In the genomic region with DNA sequence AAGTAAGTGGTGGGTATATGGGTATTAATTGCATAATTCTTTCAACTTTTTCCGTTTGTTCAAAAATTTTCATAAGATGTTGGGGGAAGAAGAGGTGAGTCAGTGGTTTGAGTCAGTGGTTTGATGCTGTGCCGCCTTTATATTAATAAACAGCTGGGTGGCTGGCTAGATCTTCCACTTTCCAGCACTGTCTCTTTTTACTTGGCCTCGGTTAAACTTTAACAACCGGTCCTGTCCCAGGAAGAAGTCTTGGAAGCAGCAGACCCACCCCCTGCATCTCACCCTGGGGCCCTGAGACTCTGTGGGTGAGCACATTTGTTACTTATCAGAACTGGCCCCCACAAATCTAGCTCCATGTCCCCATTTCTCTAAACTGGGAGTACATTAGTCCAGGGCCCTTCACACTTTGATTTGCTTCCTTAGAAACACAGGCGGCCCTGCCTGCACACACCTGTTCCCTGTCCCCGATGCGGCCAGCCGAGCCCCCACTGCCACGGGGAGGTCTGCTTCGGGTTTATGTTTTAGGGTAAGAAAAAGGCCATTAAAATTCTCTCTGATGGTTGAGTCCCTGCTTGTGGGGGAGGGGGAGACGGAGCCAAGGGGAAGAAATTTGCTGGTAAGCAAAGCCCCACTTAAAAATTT, we compare ENCODE assay signal across 8 cellular contexts.
DNase-seq lines count a peak whose midpoint lies in the region; ATAC-seq, FAIRE-seq and TF ChIP-seq lines count a peak whose summit lies in the region.

No MANE protein-coding gene starts in this region.

- H3K18ac ChIP-seq in H1 (ENCODE audit: extremely low read depth, low read length): no peak overlapping the region; the same call in 1 of the 2 replicates

- H3K14ac ChIP-seq in H1 (ENCODE audit: insufficient read length): no peak overlapping the region

- no peaks in the 10 kb centered on the region for H3K9me2 ChIP-seq in OCI-LY7 (ENCODE audit: insufficient read depth, low read length)

- no peak; a peak in 1 of 3 replicates for TF ChIP-seq POLR2A in H1 (IDR thresholded peaks at IDR 0.05; ENCODE audit: control extremely low read depth in 1 of 2, low read depth in 2 of 2, low read length in 2 of 2)

- in situ Hi-C loops in GM13977 (cut with MboI; ENCODE audit: low pct_unique_long_range_greater_than_20kb, low sequenced_read_pairs, unreplicated experiment): no loop called here

- BruUV-seq in OCI-LY7 (replicated peaks; lab: Mats Ljungman, UMichigan): TSS peak; percentile 86

- H4K20me1 ChIP-seq in OCI-LY7 (ENCODE audit: insufficient read depth, low read length) (no peaks in the 10 kb centered on the region), H1 (replicated peaks in 1 of 2; ENCODE audit: control insufficient read depth in 1 of 2, insufficient read depth in 2 of 2, low read length in 2 of 2) (no peaks in the 10 kb centered on the region)

- no peak overlapping the region for H2AK5ac ChIP-seq in H1 (ENCODE audit: low read depth, low read length)

- peaks cover 18 to 19% of the 10 kb centered on the region in 2 donors for H3K27me3 Mint-ChIP-seq in natural killer cell treated with Interleukin-12 subunit alpha and Interleukin-12 subunit beta and Interleukin-15 and Interleukin-18, amount 100 ng/mL, for 72 hours

- H3K36me3 Mint-ChIP-seq in natural killer cell treated with Interleukin-12 subunit alpha and Interleukin-12 subunit beta and Interleukin-15 and Interleukin-18, amount 100 ng/mL, for 72 hours: peaks cover 25% of the 10 kb centered on the region

- H3K4me1 ChIP-seq in OCI-LY7 (ENCODE audit: insufficient read depth, low read length, poor library complexity, severe bottlenecking) (peaks cover 14% of the 10 kb centered on the region), H1 (replicated peaks in 1 of 4; ENCODE audit: control insufficient read depth in 3 of 4, insufficient read depth in 4 of 4, low read length in 3 of 4) (peaks cover 0 to 6% (median 3%) of the 10 kb centered on the region in 4 experiments; a peak in 3 of 7 replicates)

- H2BK5ac ChIP-seq in H1 (ENCODE audit: low read depth, low read length): peak overlapping the region; percentile 40; the same call in 1 of the 2 replicates

- H4K5ac ChIP-seq in H1 (ENCODE audit: insufficient read length, low read depth, low read length): peak overlapping the region; percentile 74

- no peak for TF ChIP-seq CTCF in 22Rv1 (IDR thresholded peaks at IDR 0.05)
- no peak for TF ChIP-seq CTCF in GM13977 (IDR thresholded peaks at IDR 0.05; ENCODE audit: extremely low read depth, insufficient read depth, missing control alignments)
- TF ChIP-seq CTCF in OCI-LY7 (conservative IDR thresholded peaks at IDR 0.05; ENCODE audit: low read length): no peak
- no peak for TF ChIP-seq CTCF in H1 (IDR thresholded peaks at IDR 0.05; ENCODE audit: control extremely low read depth in 1 of 3, insufficient read depth in 1 of 3, low read depth in 1 of 3, low read length in 3 of 3)

- H2BK12ac ChIP-seq in H1 (ENCODE audit: low read depth, low read length): peak overlapping the region; percentile 60; the same call in 1 of the 2 replicates

- intact Hi-C loops in OCI-LY7 (cut with micrococcal nuclease; ENCODE audit: unreplicated experiment): loop anchor here (2.0 kb wide), 3 partner anchors 37 to 83 kb away; no protein-coding TSS in a partner anchor

- WGBS in H1 (ENCODE audit: extremely low coverage in 1 of 2, insufficient coverage in 1 of 2, insufficient read length in 1 of 2, insufficient replicate concordance in 2 of 2, low coverage in 1 of 2, low lambda C conversion rate in 2 of 2, missing lambda C conversion rate in 1 of 2), 2 experiments: 24% methylated on average over 11 of the region's 11 CpGs; no CpG with 5 or more reads in 1 of the 2 experiments

- peak; percentile 32 for DNase-seq in GM13977 (ENCODE audit: low spot score)
- peak; percentile 47 for DNase-seq in OCI-LY7 (ENCODE audit: low spot score)
- DNase-seq in H1 (ENCODE audit: low read depth in 1 of 2, low spot score in 2 of 2): peak in 1 of 2 experiments; percentile 64
- no peak for DNase-seq in natural killer cell treated with Interleukin-12 subunit alpha and Interleukin-12 subunit beta and Interleukin-15 and Interleukin-18, amount 100 ng/mL, for 72 hours (ENCODE audit: low spot score)

- H3K27me3 ChIP-seq in H1 (replicated peaks in 1 of 4; ENCODE audit: control insufficient read depth in 3 of 4, extremely low read depth in 1 of 4, insufficient read depth in 3 of 4, low read length in 3 of 4): no peaks in the 10 kb centered on the region

- no peaks in the 10 kb centered on the region for H3K79me2 ChIP-seq in OCI-LY7 (ENCODE audit: insufficient read depth, low read depth, low read length)
- no peaks in the 10 kb centered on the region for H3K79me2 ChIP-seq in H1 (ENCODE audit: control insufficient read depth in 1 of 2, insufficient read depth in 2 of 2, low read length in 2 of 2)

- no peak overlapping the region for H2BK20ac ChIP-seq in H1 (ENCODE audit: low read length)

- H4K91ac ChIP-seq in H1 (replicated peaks; ENCODE audit: insufficient read length, low read length): peak overlapping the region; percentile 15

- H3K27ac Mint-ChIP-seq in natural killer cell treated with Interleukin-12 subunit alpha and Interleukin-12 subunit beta and Interleukin-15 and Interleukin-18, amount 100 ng/mL, for 72 hours: peak overlapping the region in 1 of 2 donors; percentile 19

- FAIRE-seq in H1 (lab: Jason Lieb, UNC): no peak

- CTCF ChIA-PET in OCI-LY7 (lab: Charles Lee; ENCODE audit: unreplicated experiment) (no interaction called here), H1 (lab: Charles Lee; ENCODE audit: partially characterized antibody) (no interaction called here)

- H3K4me3 Mint-ChIP-seq in natural killer cell treated with Interleukin-12 subunit alpha and Interleukin-12 subunit beta and Interleukin-15 and Interleukin-18, amount 100 ng/mL, for 72 hours: peak overlapping the region; percentile 53

- no peak for ATAC-seq in natural killer cell treated with Interleukin-12 subunit alpha and Interleukin-12 subunit beta and Interleukin-15 and Interleukin-18, amount 100 ng/mL, for 72 hours
- ATAC-seq in GM21526 (IDR thresholded peaks at IDR 0.05; ENCODE audit: low FRiP score, unreplicated experiment) (no peak), HG03097 (IDR thresholded peaks at IDR 0.05; ENCODE audit: low FRiP score, unreplicated experiment) (no peak), GM18861 (IDR thresholded peaks at IDR 0.05; ENCODE audit: unreplicated experiment) (no peak)

- H3K23ac ChIP-seq in H1 (ENCODE audit: insufficient read length): no peak overlapping the region

- peaks cover 12% of the 10 kb centered on the region for H3K9me3 Mint-ChIP-seq in natural killer cell treated with Interleukin-12 subunit alpha and Interleukin-12 subunit beta and Interleukin-15 and Interleukin-18, amount 100 ng/mL, for 72 hours

- peak overlapping the region; percentile 9 for H3K4ac ChIP-seq in H1 (replicated peaks; ENCODE audit: insufficient read length, low read depth, low read length)

- peak overlapping the region; percentile 87; the same call in 1 of the 2 replicates for H4K8ac ChIP-seq in H1 (ENCODE audit: extremely low read depth, insufficient read depth, low read length)

- H3K23me2 ChIP-seq in H1 (ENCODE audit: low read depth, low read length): peaks cover 2% of the 10 kb centered on the region; the same call in 1 of the 2 replicates

- peak overlapping the region; percentile 82 for H3K4me2 ChIP-seq in OCI-LY7 (ENCODE audit: low read length)
- peak overlapping the region; percentile 68 to 78 for H3K4me2 ChIP-seq in H1 (ENCODE audit: insufficient read depth in 1 of 2, low read depth in 2 of 2, low read length in 2 of 2)

- no peaks in the 10 kb centered on the region for H3K79me1 ChIP-seq in H1 (ENCODE audit: low read depth, low read length)

- H3K4me3 ChIP-seq in OCI-LY7 (ENCODE audit: low read depth, low read length, poor library complexity, severe bottlenecking) (peak overlapping the region; percentile 71), H1 (ENCODE audit: extremely low read depth in 1 of 4, insufficient read depth in 2 of 4, low read depth in 3 of 4, low read length in 4 of 4) (peak overlapping the region; percentile 47 to 66 (median 56))

- peak overlapping the region; percentile 94 for H2AFZ ChIP-seq in OCI-LY7 (ENCODE audit: low read length)
- H2AFZ ChIP-seq in H1 (ENCODE audit: low read length): 0 out of 2 replicates have a peak overlapping the region, but pooled peaks have one; percentile 4

- TF ChIP-seq EP300 in H1 (IDR thresholded peaks at IDR 0.05; ENCODE audit: borderline replicate concordance in 1 of 2, low read depth in 2 of 2, low read length in 2 of 2): no peak

- no peak overlapping the region for H3K56ac ChIP-seq in H1 (replicated peaks; ENCODE audit: insufficient read length, low read depth, low read length)

- H2BK15ac ChIP-seq in H1 (ENCODE audit: low read length): no peak overlapping the region

- H3K27ac ChIP-seq in 22Rv1 (peak overlapping the region; percentile 94), OCI-LY7 (ENCODE audit: low read depth, low read length, poor library complexity, severe bottlenecking) (peak overlapping the region; percentile 60), H1 (ENCODE audit: low read depth, low read length) (peak overlapping the region; percentile 35)

- peaks cover 21% of the 10 kb centered on the region for H3K36me3 ChIP-seq in OCI-LY7 (ENCODE audit: insufficient read depth, low read length)
- H3K36me3 ChIP-seq in H1 (ENCODE audit: control insufficient read depth in 2 of 4, insufficient read depth in 4 of 4, low read length in 3 of 4): peaks cover 0 to 11% (median 4%) of the 10 kb centered on the region in 4 experiments; a peak in 5 of 8 replicates

- peak overlapping the region; percentile 54 to 79 (median 72) for H3K9ac ChIP-seq in H1 (replicated peaks in 1 of 4; ENCODE audit: extremely low read depth in 1 of 4, low read depth in 3 of 4, low read length in 3 of 4)

- POLR2A ChIA-PET in OCI-LY7 (lab: Charles Lee): interaction anchor here (0.5 to 1.4 kb wide), 3 partner anchors 68 to 86 kb away, joined by 3 to 4 read pairs (median 3); no protein-coding TSS in a partner anchor
- POLR2A ChIA-PET in H1 (lab: Charles Lee; ENCODE audit: partially characterized antibody): interaction anchor here (0.7 to 1.2 kb wide), 3 partner anchors 14 to 236 kb away, joined by 3 to 4 read pairs (median 3); no protein-coding TSS in a partner anchor

- no peak overlapping the region for H2BK120ac ChIP-seq in H1 (replicated peaks; ENCODE audit: low read depth, low read length)

- peaks cover 3 to 11% of the 10 kb centered on the region in 2 donors for H3K4me1 Mint-ChIP-seq in natural killer cell treated with Interleukin-12 subunit alpha and Interleukin-12 subunit beta and Interleukin-15 and Interleukin-18, amount 100 ng/mL, for 72 hours (ENCODE audit: low read depth in 2 of 2)

- TF ChIP-seq RAD21 in H1 (IDR thresholded peaks at IDR 0.05 in 1 of 2, conservative IDR thresholded peaks at IDR 0.05 in 1 of 2; ENCODE audit: low read depth in 2 of 2, low read length in 2 of 2): no peak

- peaks cover 31% of the 10 kb centered on the region for H3K9me3 ChIP-seq in OCI-LY7 (ENCODE audit: low read length)
- H3K9me3 ChIP-seq in H1 (ENCODE audit: insufficient read depth in 2 of 2, low read depth in 1 of 2, low read length in 1 of 2): peaks cover 11 to 13% of the 10 kb centered on the region in 2 experiments

TF ChIP-seq in H1, 55 proteins besides CTCF, POLR2A, EP300 and RAD21:
- TF ChIP-seq HDAC6 (IDR thresholded peaks at IDR 0.05; ENCODE audit: low read depth, low read length): no peak
- peak; percentile 25 for TF ChIP-seq ASH2L (IDR thresholded peaks at IDR 0.05; ENCODE audit: low read length)

Comparison
In these comparisons a context has a peak if more than half of its experiments do, and no peak if none do; other contexts are left out.
1. H3K27ac ChIP-seq: peak in every context shown above with its lines; median percentile 94 in 22Rv1; 60 in OCI-LY7; 35 in H1.